In genomic region chr3:1082024-1082633, GRCh38 we compare ENCODE assay signal across 9 cellular contexts. TPM values are rescaled to one million over a fixed set of nuclear protein-coding genes. Genes with fewer than 3 reads are reported as not detected.
DNase-seq lines count a peak whose midpoint lies in the region; ATAC-seq and TF ChIP-seq lines count a peak whose summit lies in the region.
"Had no signal": no experiment of that assay in that cellular context is flagged by ENCODE, and none has a peak within 500 bp of the region (broad histone marks: within the 10 kb centered on the region; RNA-seq: fewer than 3 reads in every experiment).

No MANE protein-coding gene starts in this region.

- no peaks in the 10 kb centered on the region for H3K9me3 Mint-ChIP-seq in CD8-positive, alpha-beta T cell

- no peak overlapping the region for H4K5ac ChIP-seq in IMR-90 (ENCODE audit: low read depth, low read length)

- WGBS in IMR-90 (ENCODE audit: extremely low coverage in 2 of 2, insufficient read length in 1 of 2), 2 experiments: 0% methylated on average over 1 of the region's 2 CpGs; no CpG with 5 or more reads in 1 of the 2 experiments

- H3K36me3 ChIP-seq in IMR-90 (ENCODE audit: control insufficient read depth, insufficient read depth, low read length): no peaks in the 10 kb centered on the region
- H3K36me3 ChIP-seq in CD8-positive, alpha-beta T cell (ENCODE audit: insufficient read depth, low read length): no peaks in the 10 kb centered on the region
- H3K36me3 ChIP-seq: gastrocnemius medialis had no signal

- DNase-seq in AG09319 (ENCODE audit: extremely low read depth, low read depth): no peak
- peak; percentile 15 for DNase-seq in IMR-90
- peak; percentile 59 for DNase-seq in astrocyte of the cerebellum (ENCODE audit: low read depth)
- no peak for DNase-seq in left lobe of liver (ENCODE audit: low spot score)
- DNase-seq in CD8-positive, alpha-beta T cell: no peak
- DNase-seq: gastrocnemius medialis had no signal

- no peak overlapping the region for H3K4ac ChIP-seq in IMR-90 (ENCODE audit: low read depth, low read length)

- no peak overlapping the region for H2BK20ac ChIP-seq in IMR-90 (ENCODE audit: low read depth, low read length)

- H3K23ac ChIP-seq in IMR-90 (ENCODE audit: low read depth, low read length): no peak overlapping the region

- H3K4me3 Mint-ChIP-seq in CD8-positive, alpha-beta T cell: no peak overlapping the region

- H3K18ac ChIP-seq in IMR-90 (ENCODE audit: low read depth, low read length): no peak overlapping the region

- H3K9me3 ChIP-seq in IMR-90 (ENCODE audit: control insufficient read depth, insufficient read depth, low read length): peaks cover 2% of the 10 kb centered on the region; the same call in 1 of the 2 replicates
- H3K9me3 ChIP-seq in CD8-positive, alpha-beta T cell (ENCODE audit: low read length): no peaks in the 10 kb centered on the region
- H3K9me3 ChIP-seq: gastrocnemius medialis had no signal

- H3K36me3 Mint-ChIP-seq in CD8-positive, alpha-beta T cell: no peaks in the 10 kb centered on the region

- no peak overlapping the region for H2AK5ac ChIP-seq in IMR-90 (ENCODE audit: low read depth, low read length)

- no peak overlapping the region for H3K27ac ChIP-seq in IMR-90 (ENCODE audit: insufficient read depth, low read length)
- no peak overlapping the region for H3K27ac ChIP-seq in CD8-positive, alpha-beta T cell (ENCODE audit: low read depth, low read length)
- H3K27ac ChIP-seq: gastrocnemius medialis had no signal

- H2BK5ac ChIP-seq in IMR-90 (ENCODE audit: low read depth, low read length, poor library complexity, severe bottlenecking): no peak overlapping the region

- no peak overlapping the region for H2AFZ ChIP-seq in IMR-90 (replicated peaks; ENCODE audit: low read length, poor library complexity)

- no peaks in the 10 kb centered on the region for H3K79me1 ChIP-seq in IMR-90 (ENCODE audit: low read depth in 1 of 2, low read length in 2 of 2)

- H3K27ac Mint-ChIP-seq in CD8-positive, alpha-beta T cell: no peak overlapping the region

- no peak overlapping the region for H3K56ac ChIP-seq in IMR-90 (ENCODE audit: extremely low read depth, insufficient read depth, low read length)

- H3K9ac ChIP-seq in IMR-90 (ENCODE audit: low read depth, low read length): no peak overlapping the region

- TF ChIP-seq CTCF in AG09319 (IDR thresholded peaks at IDR 0.05; ENCODE audit: low read depth, low read length) (peak; percentile 50), IMR-90 (conservative IDR thresholded peaks at IDR 0.05; ENCODE audit: low read depth, low read length) (peak; percentile 32), astrocyte of the cerebellum (IDR thresholded peaks at IDR 0.05; ENCODE audit: low read depth, low read length, missing control alignments) (peak; percentile 89)
- no peak for TF ChIP-seq CTCF in CD8-positive, alpha-beta T cell (IDR thresholded peaks at IDR 0.05)

- POLR2A ChIA-PET in IMR-90 (lab: Charles Lee; ENCODE audit: unreplicated experiment): no interaction called here
- POLR2A ChIA-PET in CD8-positive, alpha-beta T cell (lab: Charles Lee): no interaction called here

- in situ Hi-C loops in IMR-90 (cut with MboI; ENCODE audit: low sequenced_read_pairs): no loop called here
- in situ Hi-C loops in astrocyte of the cerebellum (cut with HindIII; ENCODE audit: low sequenced_read_pairs): no loop called here

- no peak for TF ChIP-seq POLR2A in IMR-90 (IDR thresholded peaks at IDR 0.05; ENCODE audit: low read depth, low read length)

- H4K20me1 ChIP-seq in IMR-90 (ENCODE audit: insufficient read depth, low read length): no peaks in the 10 kb centered on the region

- no peak overlapping the region for H4K91ac ChIP-seq in IMR-90 (ENCODE audit: insufficient read depth, low read depth, low read length)

- peak; percentile 52 for TF ChIP-seq RAD21 in IMR-90 (IDR thresholded peaks at IDR 0.05; ENCODE audit: low read length)

- H3K4me1 Mint-ChIP-seq in CD8-positive, alpha-beta T cell (ENCODE audit: low read depth): no peaks in the 10 kb centered on the region

- no peaks in the 10 kb centered on the region for H3K9me1 ChIP-seq in IMR-90 (ENCODE audit: insufficient read depth, low read length)

- CTCF ChIA-PET in IMR-90 (lab: Yijun Ruan, JAX): no interaction called here
- CTCF ChIA-PET in CD8-positive, alpha-beta T cell (lab: Charles Lee): no interaction called here

- H3K4me1 ChIP-seq in IMR-90 (ENCODE audit: control insufficient read depth, insufficient read depth, low read length): no peaks in the 10 kb centered on the region
- H3K4me1 ChIP-seq in CD8-positive, alpha-beta T cell (ENCODE audit: insufficient read depth, low read length): no peaks in the 10 kb centered on the region
- H3K4me1 ChIP-seq: gastrocnemius medialis had no signal

- H3K27me3 ChIP-seq in IMR-90 (ENCODE audit: control insufficient read depth, insufficient read depth, low read length): no peaks in the 10 kb centered on the region
- no peaks in the 10 kb centered on the region for H3K27me3 ChIP-seq in CD8-positive, alpha-beta T cell (ENCODE audit: insufficient read depth, low read length)
- H3K27me3 ChIP-seq: gastrocnemius medialis had no signal

- no peak overlapping the region for H2AK9ac ChIP-seq in IMR-90 (replicated peaks; ENCODE audit: low read depth, low read length, poor library complexity)

- ATAC-seq in GM18498 (IDR thresholded peaks at IDR 0.05; ENCODE audit: unreplicated experiment): peak; percentile 72
- no peak for ATAC-seq in IMR-90 (ENCODE audit: low read depth)
- ATAC-seq in left lobe of liver: peak; percentile 86
- ATAC-seq in activated CD4-positive, CD25-positive, alpha-beta regulatory T cell treated with anti-CD3 and anti-CD28 coated beads, Interleukin-2, amount 50 U/mL, for 24 hours: no peak
- ATAC-seq in GM18861 (IDR thresholded peaks at IDR 0.05; ENCODE audit: unreplicated experiment): no peak
- ATAC-seq in CD8-positive, alpha-beta T cell: no peak

- dilution Hi-C loops in IMR-90 (cut with HindIII; ENCODE audit: low sequenced_read_pairs, unreplicated experiment): no loop called here

- H3K4me2 ChIP-seq in IMR-90 (ENCODE audit: low read depth, low read length): no peak overlapping the region

- no peak overlapping the region for H4K8ac ChIP-seq in IMR-90 (ENCODE audit: low read depth in 2 of 2, low read length in 2 of 2)

- no TSS peak for BruUV-seq in IMR-90 (replicated peaks; lab: Mats Ljungman, UMichigan)

- intact Hi-C loops in IMR-90 (cut with micrococcal nuclease): no loop called here
- intact Hi-C loops in CD8-positive, alpha-beta T cell (cut with DNase I, micrococcal nuclease): no loop called here

- H2BK120ac ChIP-seq in IMR-90 (ENCODE audit: low read depth, low read length): no peak overlapping the region

- no peak overlapping the region for H2BK15ac ChIP-seq in IMR-90 (ENCODE audit: low read depth, low read length)

- no peaks in the 10 kb centered on the region for H3K27me3 Mint-ChIP-seq in CD8-positive, alpha-beta T cell (ENCODE audit: low read depth)

- no peak overlapping the region for H3K14ac ChIP-seq in IMR-90 (replicated peaks; ENCODE audit: low read depth, low read length)

- no peak overlapping the region for H3K4me3 ChIP-seq in IMR-90 (ENCODE audit: insufficient read depth, low read depth, low read length)
- no peak overlapping the region for H3K4me3 ChIP-seq in astrocyte of the cerebellum (ENCODE audit: low read depth, low read length)
- no peak overlapping the region for H3K4me3 ChIP-seq in CD8-positive, alpha-beta T cell (ENCODE audit: low read depth, low read length)
- H3K4me3 ChIP-seq: gastrocnemius medialis had no signal

TF ChIP-seq in IMR-90, 13 proteins besides CTCF, POLR2A, EP300 and RAD21:
- TF ChIP-seq MAZ (IDR thresholded peaks at IDR 0.05; ENCODE audit: borderline replicate concordance, low read depth, low read length) (no peak), SMC3 (IDR thresholded peaks at IDR 0.05; ENCODE audit: low read depth, low read length) (no peak), CEBPB (IDR thresholded peaks at IDR 0.05; ENCODE audit: low read depth, low read length) (no peak), RCOR1 (IDR thresholded peaks at IDR 0.05; ENCODE audit: insufficient replicate concordance, low read length) (no peak), MXI1 (IDR thresholded peaks at IDR 0.05; ENCODE audit: borderline replicate concordance, low read depth, low read length) (no peak), FOS (IDR thresholded peaks at IDR 0.05; ENCODE audit: low read depth, low read length) (no peak), CHD1 (IDR thresholded peaks at IDR 0.05; ENCODE audit: low read depth, low read length) (no peak), ELK1 (IDR thresholded peaks at IDR 0.05; ENCODE audit: borderline replicate concordance, low read depth, low read length) (no peak), RFX5 (IDR thresholded peaks at IDR 0.05; ENCODE audit: low read depth, low read length) (no peak), MAFK (IDR thresholded peaks at IDR 0.05; ENCODE audit: low read depth, low read length) (no peak), BHLHE40 (IDR thresholded peaks at IDR 0.05; ENCODE audit: low read depth, low read length) (no peak)
- TF ChIP-seq, protein P1, sequence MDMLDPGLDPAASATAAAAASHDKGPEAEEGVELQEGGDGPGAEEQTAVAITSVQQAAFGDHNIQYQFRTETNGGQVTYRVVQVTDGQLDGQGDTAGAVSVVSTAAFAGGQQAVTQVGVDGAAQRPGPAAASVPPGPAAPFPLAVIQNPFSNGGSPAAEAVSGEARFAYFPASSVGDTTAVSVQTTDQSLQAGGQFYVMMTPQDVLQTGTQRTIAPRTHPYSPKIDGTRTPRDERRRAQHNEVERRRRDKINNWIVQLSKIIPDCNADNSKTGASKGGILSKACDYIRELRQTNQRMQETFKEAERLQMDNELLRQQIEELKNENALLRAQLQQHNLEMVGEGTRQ (IDR thresholded peaks at IDR 0.05; ENCODE audit: low read depth, low read length): no peak
TF ChIP-seq in IMR-90: peak in this region for 0.

RNA-seq across cellular contexts. Expression of gene CNTN6, which starts 10.7 kb away (rescaled TPM):
- not detected in 2 replicates for total RNA-seq in IMR-90 (2012; rRNA removed)
- polyA plus RNA-seq in IMR-90 (2012; rRNA removed): not detected in 2 replicates
- polyA plus RNA-seq in IMR-90 (2012; cell fraction: cytosol; rRNA removed): not detected in 2 replicates
- not detected in 2 replicates for polyA plus RNA-seq in IMR-90 (2012; cell fraction: nucleus; rRNA removed; ENCODE audit: low replicate concordance)
- not detected for total RNA-seq in left lobe of liver
- total RNA-seq in CD8-positive, alpha-beta T cell: not detected
- total RNA-seq: gastrocnemius medialis had no signal

Comparison
In these comparisons a context has a peak if more than half of its experiments do, and no peak if none do; other contexts are left out.
1. DNase-seq: peak in IMR-90 (single experiment) and astrocyte of the cerebellum (single experiment); none in AG09319 (single experiment), left lobe of liver (single experiment) and CD8-positive, alpha-beta T cell (0 of 7).
2. ATAC-seq: peak in GM18498 (single experiment) and left lobe of liver (single experiment); none in IMR-90 (single experiment), activated CD4-positive, CD25-positive, alpha-beta regulatory T cell treated with anti-CD3 and anti-CD28 coated beads, Interleukin-2, amount 50 U/mL, for 24 hours (0 of 2), GM18861 (single experiment) and CD8-positive, alpha-beta T cell (single experiment).